ENCODE assay signal across 8 cellular contexts in the genomic region with DNA sequence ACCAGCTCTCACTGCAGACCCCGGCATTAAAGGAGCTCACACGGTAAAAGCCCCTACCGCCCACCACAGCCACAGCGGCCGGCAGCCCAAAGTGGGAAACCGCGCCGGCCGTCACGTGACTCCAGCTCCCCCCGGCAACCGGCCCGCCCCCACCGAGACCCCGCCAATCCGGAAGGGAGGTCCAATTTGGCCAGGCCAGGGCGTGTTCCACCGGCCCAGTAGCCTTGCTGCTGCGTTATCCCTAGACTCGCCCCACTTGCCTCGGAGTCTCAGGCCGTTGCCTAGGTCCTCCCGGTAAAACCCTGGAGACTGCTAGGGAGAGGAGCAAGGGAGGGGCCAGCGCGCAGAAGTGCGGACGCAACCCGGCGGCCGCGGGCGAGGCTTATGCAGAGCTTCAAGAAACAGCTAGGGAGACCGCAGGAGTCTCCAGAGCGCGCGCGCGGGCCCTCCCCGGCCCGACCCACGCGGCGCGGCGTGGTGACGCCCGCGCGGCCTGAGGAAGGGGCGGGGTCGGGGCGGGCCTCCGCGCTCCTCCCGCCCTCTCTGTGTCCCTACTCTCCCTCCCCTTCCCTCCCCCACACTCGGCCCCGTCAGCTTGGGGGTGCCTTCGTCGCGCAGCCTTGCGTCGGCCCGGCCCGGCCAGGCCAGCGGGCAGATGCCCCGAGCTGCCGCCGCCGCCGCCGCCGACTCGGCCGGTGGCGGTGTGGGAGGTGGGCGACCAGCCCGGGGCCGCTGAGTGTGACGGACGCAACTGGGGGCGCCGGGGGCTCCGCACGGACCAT. TPM values are rescaled to one million over a fixed set of nuclear protein-coding genes. Genes with fewer than 3 reads are reported as not detected.
DNase-seq lines count a peak whose midpoint lies in the region; ATAC-seq and TF ChIP-seq lines count a peak whose summit lies in the region.

TSS of gene RIC1 (plus strand) at position 578 of the 782 bp plus-strand sequence. CDS start at position 781, 203 bp downstream.

- peak within 1 kb of the TSS; percentile 33 for H2AK5ac ChIP-seq in trophoblast cell (ENCODE audit: low read length)

- H3K23ac ChIP-seq in trophoblast cell (ENCODE audit: low read length), result no peak within 1 kb of the TSS

- POLR2A ChIA-PET in T-cell (lab: Charles Lee), result interaction anchor here (0.6 to 1.2 kb wide), 12 partner anchors 19 to 641 kb away, joined by 3 to 14 read pairs (median 4); partner anchors contain the start of gene PLGRKT (in 2 of the 2)

- DNase-seq in NCI-H128 (lab: John Stamatoyannopoulos, UW; ENCODE audit: unreplicated experiment), result peak; percentile 78
- DNase-seq in T-cell, result peak; percentile 76 to 92 (median 85)
- DNase-seq in cardiac septum (ENCODE audit: low spot score), result peak; percentile 96
- peak; percentile 88 to 90 for DNase-seq in trophoblast cell
- DNase-seq in tibial nerve (ENCODE audit: low spot score in 2 of 2), result peak; percentile 83 to 86

- no peaks in the 10 kb centered on the region for H3K27me3 ChIP-seq in trophoblast cell (ENCODE audit: insufficient read depth, low read length)
- no peaks in the 10 kb centered on the region for H3K27me3 ChIP-seq in tibial nerve

- intact Hi-C loops in cardiac septum (cut with DNase I), result loop anchor here (5.0 kb wide), 1 partner anchor 204 kb away; the partner anchor contains the start of gene ERMP1

- H3K4me1 Mint-ChIP-seq in T-cell, result peaks cover 64 to 75% (median 69%) of the 10 kb centered on the region in 3 donors

- peak within 1 kb of the TSS; percentile 100 for H3K4me2 ChIP-seq in trophoblast cell (ENCODE audit: low read length)

- H3K36me3 ChIP-seq in trophoblast cell (ENCODE audit: control insufficient read depth in 1 of 2, insufficient read depth in 2 of 2, low read length in 2 of 2) (no peaks in the 10 kb centered on the region), tibial nerve (no peaks in the 10 kb centered on the region)

- H3K79me2 ChIP-seq in trophoblast cell (ENCODE audit: control insufficient read depth, insufficient read depth, low read length, poor library complexity), result peaks cover 14% of the 10 kb centered on the region

- peak within 1 kb of the TSS; percentile 39 for H3K18ac ChIP-seq in trophoblast cell (ENCODE audit: low read length)

- peak; percentile 60 for ATAC-seq in HG02678 (IDR thresholded peaks at IDR 0.05; ENCODE audit: unreplicated experiment)
- ATAC-seq in T-cell (replicated peaks in 1 of 4), result peak; percentile 86 to 91 (median 86)

- WGBS in adipose tissue, 3 donors, result 0 to 1% (median 0%) methylated on average over 64 to 84 of the region's 84 CpGs
- no CpG with 5 or more reads among the region's 84 CpGs for WGBS in trophoblast cell (ENCODE audit: extremely low coverage, insufficient coverage, insufficient read length)
- WGBS in tibial nerve, 2 donors, result 1% methylated on average over 28 to 57 of the region's 84 CpGs

- peak within 1 kb of the TSS; percentile 80 for H2BK5ac ChIP-seq in trophoblast cell (ENCODE audit: low read depth, low read length, poor library complexity)

- TF ChIP-seq CTCF in GM12875 (IDR thresholded peaks at IDR 0.05; ENCODE audit: borderline replicate concordance, insufficient read depth, low read depth, low read length) (no peak), tibial nerve (IDR thresholded peaks at IDR 0.05) (peak in 2 of 5 experiments; percentile 43 to 51)

- H3K9me3 ChIP-seq in trophoblast cell (ENCODE audit: insufficient read depth, low read depth, low read length), result no peaks in the 10 kb centered on the region
- H3K9me3 ChIP-seq in tibial nerve, result no peaks in the 10 kb centered on the region

- peak within 1 kb of the TSS; percentile 78 for H2BK120ac ChIP-seq in trophoblast cell (ENCODE audit: insufficient read depth, low read length, poor library complexity)

- peak within 1 kb of the TSS; percentile 71 for H4K12ac ChIP-seq in trophoblast cell (ENCODE audit: low read depth, low read length)

- H3K36me3 Mint-ChIP-seq in T-cell, result peaks cover 4% of the 10 kb centered on the region

- H2AFZ ChIP-seq in trophoblast cell (ENCODE audit: insufficient read depth, low read length, poor library complexity), result peak within 1 kb of the TSS; percentile 55

- H3K4ac ChIP-seq in trophoblast cell (ENCODE audit: low read depth, low read length), result peak within 1 kb of the TSS; percentile 30

- H3K4me1 ChIP-seq in trophoblast cell (ENCODE audit: control insufficient read depth in 1 of 2, insufficient read depth in 2 of 2, low read length in 2 of 2) (peaks cover 0 to 2% of the 10 kb centered on the region in 2 experiments), tibial nerve (peaks cover 0 to 72% (median 44%) of the 10 kb centered on the region in 4 donors)

- peak; percentile 93 to 98 for TF ChIP-seq POLR2A in tibial nerve (IDR thresholded peaks at IDR 0.05)

- peak within 1 kb of the TSS; percentile 91 for H3K9ac ChIP-seq in trophoblast cell (ENCODE audit: low read length)

- H3K27ac Mint-ChIP-seq in T-cell, result peak within 1 kb of the TSS; percentile 98 to 99

- H3K79me1 ChIP-seq in trophoblast cell (ENCODE audit: low read length), result peaks cover 12% of the 10 kb centered on the region

- H3K9me3 Mint-ChIP-seq in T-cell, result no peaks in the 10 kb centered on the region

- H3K27me3 Mint-ChIP-seq in T-cell, result no peaks in the 10 kb centered on the region

- H3K4me3 ChIP-seq in GM12875 (ENCODE audit: low read depth, low read length) (peak within 1 kb of the TSS; percentile 98), trophoblast cell (ENCODE audit: low read depth, low read length) (peak within 1 kb of the TSS; percentile 96), tibial nerve (peak within 1 kb of the TSS; percentile 78 to 98 (median 92))

- H3K4me3 Mint-ChIP-seq in T-cell, result peak within 1 kb of the TSS; percentile 99 to 100 (median 99)

- H3K27ac ChIP-seq in adipose tissue (ENCODE audit: low read depth, low read length) (peak within 1 kb of the TSS; percentile 69), trophoblast cell (ENCODE audit: low read depth, low read length) (peak within 1 kb of the TSS; percentile 92), tibial nerve (peak within 1 kb of the TSS; percentile 91 to 97 (median 96))

- TF ChIP-seq EP300 in tibial nerve (IDR thresholded peaks at IDR 0.05), result peak in 1 of 2 donors; percentile 96

- peak within 1 kb of the TSS; percentile 68 for H4K8ac ChIP-seq in trophoblast cell (ENCODE audit: low read depth, low read length)

- H3K14ac ChIP-seq in trophoblast cell (ENCODE audit: low read length), result peak within 1 kb of the TSS; percentile 56

- CTCF ChIA-PET in T-cell (lab: Charles Lee), result interaction anchor here (0.6 to 2.5 kb wide), 11 partner anchors 9 to 445 kb away, joined by 3 to 18 read pairs (median 4); partner anchors contain the start of genes CD274 (in 1 of the 2), ERMP1 (in 1 of the 2) and PLGRKT (in 1 of the 2)

- H4K91ac ChIP-seq in trophoblast cell (ENCODE audit: low read depth, low read length), result peak within 1 kb of the TSS; percentile 83

- H2BK12ac ChIP-seq in trophoblast cell (ENCODE audit: low read length), result no peak within 1 kb of the TSS

RNA-seq across cellular contexts. Expression of gene RIC1, which starts in this region (rescaled TPM):
- 10 to 100 TPM; 22.2 to 29.9 (median 22.9) TPM for total RNA-seq in T-cell
- 1 to 10 TPM; 5.3 to 7.7 (median 6.3) TPM for polyA plus RNA-seq in adipose tissue
- 9.3 TPM for total RNA-seq in cardiac septum
- 16.3 and 16.6 TPM in 2 replicates for polyA plus RNA-seq in trophoblast cell (2013)
- total RNA-seq in tibial nerve, result 10 to 100 TPM; 41.0 to 45.9 (median 43.4) TPM

Comparison
In these comparisons a context has a peak if more than half of its experiments do, and no peak if none do; other contexts are left out.
1. Peak in every context shown above with its lines: DNase-seq, ATAC-seq, H3K4me3 ChIP-seq and H3K27ac ChIP-seq.